ENCODE assay signal across 8 cellular contexts in genomic region chr1:205631010-205631726, GRCh38. TPM values are rescaled to one million over a fixed set of nuclear protein-coding genes. Genes with fewer than 3 reads are reported as not detected.
A peak's percentile ranks its signal among the peaks of the same experiment; 100 is the strongest.
DNase-seq lines count a peak whose midpoint lies in the region; ATAC-seq, FAIRE-seq and TF ChIP-seq lines count a peak whose summit lies in the region.

No MANE protein-coding gene starts in this region.

- H3K4me2 ChIP-seq in HepG2 (ENCODE audit: low read depth, low read length), result peak overlapping the region; percentile 90

- peaks cover 47% of the 10 kb centered on the region for H3K4me1 ChIP-seq in HepG2 (ENCODE audit: insufficient read depth, low read length)

- ATAC-seq in GM19395 (IDR thresholded peaks at IDR 0.05; ENCODE audit: unreplicated experiment), result peak; percentile 78
- peak; percentile 52 for ATAC-seq in HG03521 (IDR thresholded peaks at IDR 0.05; ENCODE audit: unreplicated experiment)
- peak; percentile 85 for ATAC-seq in HepG2

- CTCF ChIA-PET in activated CD4-positive, alpha-beta T cell treated with anti-CD3 and anti-CD28 coated beads, Interleukin-2, amount 10 ng/mL, durations not matched to agents 7 days and 5 days (lab: Charles Lee), result interaction anchor here (0.8 to 7.8 kb wide), 12 partner anchors 11 to 146 kb away, joined by 3 to 105 read pairs (median 6); no protein-coding TSS in a partner anchor
- CTCF ChIA-PET in HepG2 (lab: Yijun Ruan, JAX; ENCODE audit: low intra/inter-chr PET ratio, low total read pairs), result interaction anchor here (2.2 kb wide), 1 partner anchor 40 kb away, joined by 16 read pairs; no protein-coding TSS in a partner anchor

- no peaks in the 10 kb centered on the region for H3K9me3 Mint-ChIP-seq in activated CD4-positive, alpha-beta T cell treated with anti-CD3 and anti-CD28 coated beads, Interleukin-2, amount 10 ng/mL, durations not matched to agents 7 days and 5 days

- H3K27ac ChIP-seq in C4-2B (peak overlapping the region; percentile 86), HepG2 (ENCODE audit: extremely low read length, insufficient read depth, low read length) (peak overlapping the region; percentile 96)

- TF ChIP-seq POLR2A in HepG2 (IDR thresholded peaks at IDR 0.05; ENCODE audit: insufficient read depth in 1 of 2, low read depth in 2 of 2, low read length in 2 of 2), result peak; percentile 75 to 93; a peak in 3 of 4 replicates

- TF ChIP-seq CTCF in C4-2B (conservative IDR thresholded peaks at IDR 0.05) (no peak), HepG2 (CRISPR knock-in tag; IDR thresholded peaks at IDR 0.05) (no peak)

- H2AFZ ChIP-seq in HepG2 (ENCODE audit: low read length), result no peak overlapping the region

- intact Hi-C loops in HepG2 (cut with micrococcal nuclease; ENCODE audit: unreplicated experiment), result no loop called here

- H3K9ac ChIP-seq in HepG2 (ENCODE audit: insufficient read depth, low read depth, low read length), result peak overlapping the region; percentile 82

- TF ChIP-seq EP300 in HepG2 (IDR thresholded peaks at IDR 0.05; ENCODE audit: low read depth in 2 of 2, low read length in 2 of 2) (no peak; a peak in 1 of 4 replicates), HepG2 (CRISPR knock-in tag; IDR thresholded peaks at IDR 0.05; ENCODE audit: borderline replicate concordance) (no peak)

- no peak for TF ChIP-seq RAD21 in HepG2 (CRISPR knock-in tag; IDR thresholded peaks at IDR 0.05)

- DNase-seq in NCI-H526 treated with DMSO at 0.1 percent for 48 hours (lab: John Stamatoyannopoulos, UW), result peak; percentile 89
- DNase-seq in activated CD4-positive, alpha-beta T cell treated with anti-CD3 and anti-CD28 coated beads, Interleukin-2, amount 10 ng/mL, durations not matched to agents 7 days and 5 days, result peak; percentile 92
- DNase-seq in dedifferentiated amniotic fluid mesenchymal stem cell (ENCODE audit: extremely low spot score), result peak; percentile 79
- peak; percentile 89 for DNase-seq in HepG2 (ENCODE audit: low spot score)
- DNase-seq in stimulated activated CD4-positive, alpha-beta T cell treated with anti-CD3 and anti-CD28 coated beads, Interleukin-4, amount 100 ng/mL, for 24 hours, result peak; percentile 88

- BruUV-seq in HepG2 (replicated peaks; lab: Mats Ljungman, UMichigan), result no TSS peak

- H3K4me3 ChIP-seq in HepG2 (replicated peaks in 1 of 3; ENCODE audit: insufficient read depth in 1 of 3, low read depth in 2 of 3, low read length in 3 of 3), result peak overlapping the region; percentile 56 to 96 (median 95)

- FAIRE-seq in HepG2 (lab: Jason Lieb, UNC), result peak; percentile 74

- peak overlapping the region; percentile 95 for H3K27ac Mint-ChIP-seq in activated CD4-positive, alpha-beta T cell treated with anti-CD3 and anti-CD28 coated beads, Interleukin-2, amount 10 ng/mL, durations not matched to agents 7 days and 5 days

- peaks cover 0 to 4% of the 10 kb centered on the region in 2 experiments; a peak in 1 of 5 replicates for H3K36me3 ChIP-seq in HepG2 (replicated peaks in 1 of 2; ENCODE audit: control insufficient read depth in 1 of 2, insufficient read depth in 2 of 2, low read length in 2 of 2)

- 0 out of 2 replicates have a peak, but pooled peaks cover 2% of the 10 kb centered on the region for H4K20me1 ChIP-seq in HepG2 (ENCODE audit: insufficient read depth, low read length)

- peaks cover 43% of the 10 kb centered on the region for H3K79me2 ChIP-seq in HepG2 (ENCODE audit: insufficient read depth, low read length)

- no peaks in the 10 kb centered on the region for H3K27me3 Mint-ChIP-seq in activated CD4-positive, alpha-beta T cell treated with anti-CD3 and anti-CD28 coated beads, Interleukin-2, amount 10 ng/mL, durations not matched to agents 7 days and 5 days

- no peaks in the 10 kb centered on the region; a peak in 1 of 5 replicates for H3K27me3 ChIP-seq in HepG2 (ENCODE audit: control insufficient read depth in 1 of 2, insufficient read depth in 2 of 2, low read length in 2 of 2)

- H3K36me3 Mint-ChIP-seq in activated CD4-positive, alpha-beta T cell treated with anti-CD3 and anti-CD28 coated beads, Interleukin-2, amount 10 ng/mL, durations not matched to agents 7 days and 5 days (ENCODE audit: low read depth), result peaks cover 33% of the 10 kb centered on the region

- WGBS in HepG2 (ENCODE audit: low lambda C conversion rate), result under 1% methylated on average over 43 of the region's 73 CpGs

- in situ Hi-C loops in HepG2 (cut with HindIII; ENCODE audit: extremely low pct_ligation_motif_present, low pct_unique_long_range_greater_than_20kb), result loop anchor here (5.0 kb wide), 1 partner anchor 39 kb away; no protein-coding TSS in a partner anchor

- H3K9me3 ChIP-seq in HepG2 (ENCODE audit: low read length), result no peaks in the 10 kb centered on the region

- H3K4me3 Mint-ChIP-seq in activated CD4-positive, alpha-beta T cell treated with anti-CD3 and anti-CD28 coated beads, Interleukin-2, amount 10 ng/mL, durations not matched to agents 7 days and 5 days, result peak overlapping the region; percentile 81

- H3K4me1 Mint-ChIP-seq in activated CD4-positive, alpha-beta T cell treated with anti-CD3 and anti-CD28 coated beads, Interleukin-2, amount 10 ng/mL, durations not matched to agents 7 days and 5 days, result peaks cover 43% of the 10 kb centered on the region

- POLR2A ChIA-PET in activated CD4-positive, alpha-beta T cell treated with anti-CD3 and anti-CD28 coated beads, Interleukin-2, amount 10 ng/mL, durations not matched to agents 7 days and 5 days (lab: Charles Lee), result interaction anchor here (0.9 to 2.3 kb wide), 3 partner anchors 26 to 39 kb away, joined by 3 to 18 read pairs (median 3); no protein-coding TSS in a partner anchor
- POLR2A ChIA-PET in HepG2 (lab: Yijun Ruan, JAX), result interaction anchor here (0.5 to 3.7 kb wide), 19 partner anchors 8 to 486 kb away, joined by 3 to 63 read pairs (median 4); partner anchors contain the start of gene NUCKS1

RNA-seq across cellular contexts. Expression of gene ELK4, which starts 0.6 kb away (rescaled TPM):
- 100 to 1,000 TPM in 1 of 2 experiments, 10 to 100 TPM in 1; 99.4 to 103 TPM for total RNA-seq in activated CD4-positive, alpha-beta T cell treated with anti-CD3 and anti-CD28 coated beads, Interleukin-2, amount 10 ng/mL, durations not matched to agents 7 days and 5 days
- total RNA-seq in HepG2 (2016; rRNA removed; fragmentation: Illumina TruSeq; extraction: Trizol), result 13.1 and 15.0 TPM in 2 replicates
- total RNA-seq in HepG2 (2016; cell fraction: cytosol; rRNA removed; fragmentation: Illumina TruSeq; extraction: Trizol; ENCODE audit: low read depth), result 17.4 and 18.2 TPM in 2 replicates
- total RNA-seq in HepG2 (2016; cell fraction: insoluble cytoplasmic fraction; rRNA removed; fragmentation: Illumina TruSeq; extraction: Trizol), result 12.5 and 14.4 TPM in 2 replicates
- 27.6 and 35.3 TPM in 2 replicates for total RNA-seq in HepG2 (2016; cell fraction: membrane; rRNA removed; fragmentation: Illumina TruSeq; extraction: Trizol)
- 14.7 and 15.8 TPM in 2 replicates for total RNA-seq in HepG2 (2016; cell fraction: nucleus; rRNA removed; fragmentation: Illumina TruSeq; extraction: Trizol)
- polyA plus RNA-seq in HepG2 (2011; rRNA removed), result 6.8 and 8.3 TPM in 2 replicates
- 2.3 and 3.5 TPM in 2 replicates for polyA plus RNA-seq in HepG2 (2011; cell fraction: cytosol; rRNA removed)
- 11.0 and 12.1 TPM in 2 replicates for polyA plus RNA-seq in HepG2 (2011; cell fraction: nucleus; rRNA removed)
- 9.9 and 11.2 TPM in 2 replicates for polyA plus RNA-seq in HepG2 (2012)
- polyA plus RNA-seq in HepG2 (2016; cell fraction: cytosol; fragmentation: Illumina TruSeq; extraction: Trizol; ENCODE audit: low read depth), result 9.0 and 9.8 TPM in 2 replicates
- 12.2 TPM in 2 replicates for polyA plus RNA-seq in HepG2 (2016; cell fraction: insoluble cytoplasmic fraction; fragmentation: Illumina TruSeq; extraction: Trizol; ENCODE audit: low read depth)
- polyA plus RNA-seq in HepG2 (2016; cell fraction: membrane; fragmentation: Illumina TruSeq; extraction: Trizol; ENCODE audit: low read depth), result 15.0 TPM in 2 replicates
- 20.1 and 20.3 TPM in 2 replicates for polyA plus RNA-seq in HepG2 (2016; cell fraction: nucleus; fragmentation: Illumina TruSeq; extraction: Trizol; ENCODE audit: insufficient read depth, low read depth)
- 12.0 and 30.8 TPM in 2 replicates for polyA minus RNA-seq in HepG2 (2011; rRNA and poly(A)+ RNA removed; ENCODE audit: low replicate concordance)
- 11.9 and 12.8 TPM in 2 replicates for polyA minus RNA-seq in HepG2 (2011; cell fraction: cytosol; rRNA and poly(A)+ RNA removed)
- polyA minus RNA-seq in HepG2 (2011; cell fraction: nucleus; rRNA and poly(A)+ RNA removed), result 21.0 and 22.3 TPM in 2 replicates

RNA-seq across cellular contexts. Expression of gene SLC45A3, which starts 49.1 kb away (rescaled TPM):
- under 1 TPM in 1 of 2 experiments, not detected in 1; 0.08 TPM for total RNA-seq in activated CD4-positive, alpha-beta T cell treated with anti-CD3 and anti-CD28 coated beads, Interleukin-2, amount 10 ng/mL, durations not matched to agents 7 days and 5 days
- total RNA-seq in HepG2 (2016; rRNA removed; fragmentation: Illumina TruSeq; extraction: Trizol), result 1.9 and 3.4 TPM in 2 replicates
- total RNA-seq in HepG2 (2016; cell fraction: cytosol; rRNA removed; fragmentation: Illumina TruSeq; extraction: Trizol; ENCODE audit: low read depth), result 0.97 and 1.2 TPM in 2 replicates
- 1.8 and 4.0 TPM in 2 replicates for total RNA-seq in HepG2 (2016; cell fraction: insoluble cytoplasmic fraction; rRNA removed; fragmentation: Illumina TruSeq; extraction: Trizol)
- total RNA-seq in HepG2 (2016; cell fraction: membrane; rRNA removed; fragmentation: Illumina TruSeq; extraction: Trizol), result 2.7 and 3.3 TPM in 2 replicates
- 2.3 and 3.7 TPM in 2 replicates for total RNA-seq in HepG2 (2016; cell fraction: nucleus; rRNA removed; fragmentation: Illumina TruSeq; extraction: Trizol)
- polyA plus RNA-seq in HepG2 (2011; rRNA removed), result 4.1 and 7.3 TPM in 2 replicates
- 4.4 TPM in 2 replicates for polyA plus RNA-seq in HepG2 (2011; cell fraction: cytosol; rRNA removed)
- 7.3 and 8.6 TPM in 2 replicates for polyA plus RNA-seq in HepG2 (2011; cell fraction: nucleus; rRNA removed)
- polyA plus RNA-seq in HepG2 (2012), result 4.0 and 4.7 TPM in 2 replicates
- polyA plus RNA-seq in HepG2 (2016; cell fraction: cytosol; fragmentation: Illumina TruSeq; extraction: Trizol; ENCODE audit: low read depth), result 0.65 and 0.73 TPM in 2 replicates
- 2.0 and 2.1 TPM in 2 replicates for polyA plus RNA-seq in HepG2 (2016; cell fraction: insoluble cytoplasmic fraction; fragmentation: Illumina TruSeq; extraction: Trizol; ENCODE audit: low read depth)
- 2.1 TPM in 2 replicates for polyA plus RNA-seq in HepG2 (2016; cell fraction: membrane; fragmentation: Illumina TruSeq; extraction: Trizol; ENCODE audit: low read depth)
- polyA plus RNA-seq in HepG2 (2016; cell fraction: nucleus; fragmentation: Illumina TruSeq; extraction: Trizol; ENCODE audit: insufficient read depth, low read depth), result 5.1 and 6.0 TPM in 2 replicates
- polyA minus RNA-seq in HepG2 (2011; rRNA and poly(A)+ RNA removed; ENCODE audit: low replicate concordance), result 1.8 and 9.9 TPM in 2 replicates
- polyA minus RNA-seq in HepG2 (2011; cell fraction: cytosol; rRNA and poly(A)+ RNA removed), result 3.3 and 3.4 TPM in 2 replicates
- polyA minus RNA-seq in HepG2 (2011; cell fraction: nucleus; rRNA and poly(A)+ RNA removed), result 2.5 and 2.7 TPM in 2 replicates

Comparison
In these comparisons a context has a peak if more than half of its experiments do, and no peak if none do; other contexts are left out.
1. Peak in every context shown above with its lines: DNase-seq, ATAC-seq, H3K4me3 ChIP-seq and H3K27ac ChIP-seq.